ENCODE assay signal across 1 cellular context in genomic region chr16:12199524-12199923, GRCh38.
TF ChIP-seq lines count a peak whose summit lies in the region.

No MANE protein-coding gene starts in this region.

TF ChIP-seq in HepG2, 621 proteins besides CTCF, POLR2A, EP300 and RAD21 (continued from another document and continues in another):
- TF ChIP-seq ZNF687 (CRISPR knock-in tag; IDR thresholded peaks at IDR 0.05) (no peak), ZNF660 (CRISPR knock-in tag; IDR thresholded peaks at IDR 0.05; ENCODE audit: borderline replicate concordance, low read depth) (no peak), ZNF260 (CRISPR knock-in tag; IDR thresholded peaks at IDR 0.05; ENCODE audit: borderline replicate concordance, low read depth) (no peak), ZNF562 (CRISPR knock-in tag; IDR thresholded peaks at IDR 0.05; ENCODE audit: borderline replicate concordance) (no peak), TOPORS (CRISPR knock-in tag; IDR thresholded peaks at IDR 0.05) (no peak), NFAT5 (CRISPR knock-in tag; IDR thresholded peaks at IDR 0.05) (0 out of 2 replicates have a peak, but pooled peaks have one; percentile 24), ZBTB43 (CRISPR knock-in tag; conservative IDR thresholded peaks at IDR 0.05) (peak; percentile 82), PCBP1 (IDR thresholded peaks at IDR 0.05; ENCODE audit: borderline replicate concordance, low read depth, low read length) (no peak), KDM5A (IDR thresholded peaks at IDR 0.05; ENCODE audit: borderline replicate concordance, low read length) (no peak), GATA4 (IDR thresholded peaks at IDR 0.05; ENCODE audit: borderline replicate concordance, low read depth) (no peak), ZNF12 (CRISPR knock-in tag; IDR thresholded peaks at IDR 0.05) (0 out of 2 replicates have a peak, but pooled peaks have one; percentile 47), SETDB1 (CRISPR knock-in tag; IDR thresholded peaks at IDR 0.05; ENCODE audit: borderline replicate concordance) (no peak), HOXA9 (CRISPR knock-in tag; IDR thresholded peaks at IDR 0.05; ENCODE audit: borderline replicate concordance) (no peak; the same call in 1 of the 2 replicates), ZMAT3 (CRISPR knock-in tag; conservative IDR thresholded peaks at IDR 0.05) (peak; percentile 61; the same call in 1 of the 2 replicates), HCFC1 (IDR thresholded peaks at IDR 0.05; ENCODE audit: low read depth, low read length) (peak; percentile 8; the same call in 1 of the 2 replicates), MAX (IDR thresholded peaks at IDR 0.05) (no peak), ZBTB40 (IDR thresholded peaks at IDR 0.05) (no peak), ZBTB40 (CRISPR knock-in tag; IDR thresholded peaks at IDR 0.05) (no peak), SPEN (CRISPR knock-in tag; IDR thresholded peaks at IDR 0.05; ENCODE audit: low read depth) (no peak), ARID3A (IDR thresholded peaks at IDR 0.05; ENCODE audit: low read depth, low read length) (no peak), ZNF574 (CRISPR knock-in tag; IDR thresholded peaks at IDR 0.05) (peak; percentile 28; the same call in 1 of the 2 replicates), NONO (IDR thresholded peaks at IDR 0.05) (no peak), NONO (CRISPR knock-in tag; conservative IDR thresholded peaks at IDR 0.05) (0 out of 2 replicates have a peak, but pooled peaks have one; percentile 38), HHEX (CRISPR knock-in tag; IDR thresholded peaks at IDR 0.05) (no peak), ZMYM3 (CRISPR knock-in tag; IDR thresholded peaks at IDR 0.05) (no peak), RBAK (CRISPR knock-in tag; IDR thresholded peaks at IDR 0.05) (no peak)
